ENCODE assay signal across 1 cellular context in genomic region chr14:34714320-34715107, GRCh38.
A peak's percentile ranks its signal among the peaks of the same experiment; 100 is the strongest.
TF ChIP-seq lines count a peak whose summit lies in the region.

Gene CFL2 (minus strand): TSS chr14:34714593. CDS start chr14:34714540, 53 bp downstream.

TF ChIP-seq in HepG2, 621 proteins besides CTCF, POLR2A, EP300 and RAD21 (continued from another document and continues in another):
- TF ChIP-seq PRDM15 (CRISPR knock-in tag; IDR thresholded peaks at IDR 0.05) (peak; percentile 48; the same call in 1 of the 2 replicates), CBX1 (IDR thresholded peaks at IDR 0.05; ENCODE audit: low read depth) (peak; percentile 94), ZMYM2 (CRISPR knock-in tag; IDR thresholded peaks at IDR 0.05) (no peak), SIX4 (CRISPR knock-in tag; IDR thresholded peaks at IDR 0.05) (no peak), ARNT2 (CRISPR knock-in tag; IDR thresholded peaks at IDR 0.05; ENCODE audit: low read depth) (peak; percentile 96), DDIT3 (CRISPR knock-in tag; IDR thresholded peaks at IDR 0.05) (no peak), SATB2 (CRISPR knock-in tag; IDR thresholded peaks at IDR 0.05) (peak; percentile 56; the same call in 1 of the 2 replicates), ZNF75D (CRISPR knock-in tag; IDR thresholded peaks at IDR 0.05; ENCODE audit: borderline replicate concordance) (no peak), HCFC1 (IDR thresholded peaks at IDR 0.05; ENCODE audit: low read depth, low read length) (peak; percentile 21; the same call in 1 of the 2 replicates), ZNF343 (CRISPR knock-in tag; IDR thresholded peaks at IDR 0.05) (peak; percentile 97), ZNF292 (CRISPR knock-in tag; IDR thresholded peaks at IDR 0.05; ENCODE audit: borderline replicate concordance, low read depth) (peak; percentile 96), NFE2L1 (CRISPR knock-in tag; IDR thresholded peaks at IDR 0.05; ENCODE audit: borderline replicate concordance) (no peak; the same call in 1 of the 2 replicates), ZNF562 (CRISPR knock-in tag; IDR thresholded peaks at IDR 0.05; ENCODE audit: borderline replicate concordance) (no peak), SNAPC5 (CRISPR knock-in tag; IDR thresholded peaks at IDR 0.05; ENCODE audit: borderline replicate concordance) (no peak), ZNF333 (CRISPR knock-in tag; IDR thresholded peaks at IDR 0.05; ENCODE audit: borderline replicate concordance) (peak; percentile 96; the same call in 1 of the 2 replicates), ZNF124 (CRISPR knock-in tag; IDR thresholded peaks at IDR 0.05) (peak; percentile 78; the same call in 1 of the 2 replicates), ZNF670 (CRISPR knock-in tag; IDR thresholded peaks at IDR 0.05; ENCODE audit: borderline replicate concordance) (peak; percentile 81; the same call in 1 of the 2 replicates), ZNF276 (CRISPR knock-in tag; IDR thresholded peaks at IDR 0.05; ENCODE audit: low read depth) (peak; percentile 89; the same call in 1 of the 2 replicates), JUND (CRISPR knock-in tag; IDR thresholded peaks at IDR 0.05) (peak; percentile 58), NFKBIZ (CRISPR knock-in tag; IDR thresholded peaks at IDR 0.05) (0 out of 2 replicates have a peak, but pooled peaks have one; percentile 43), ZNF256 (CRISPR knock-in tag; conservative IDR thresholded peaks at IDR 0.05) (0 out of 2 replicates have a peak, but pooled peaks have one; percentile 7), FOXA3 (CRISPR knock-in tag; IDR thresholded peaks at IDR 0.05) (peak; percentile 58; the same call in 1 of the 2 replicates), EED (CRISPR knock-in tag; IDR thresholded peaks at IDR 0.05) (peak; percentile 98; the same call in 1 of the 2 replicates), HIC2 (CRISPR knock-in tag; IDR thresholded peaks at IDR 0.05; ENCODE audit: low read depth) (peak; percentile 94), ZNF468 (CRISPR knock-in tag; IDR thresholded peaks at IDR 0.05) (peak; percentile 93), ZNF253 (CRISPR knock-in tag; IDR thresholded peaks at IDR 0.05; ENCODE audit: borderline replicate concordance) (peak; percentile 79), ZC3H13 (CRISPR knock-in tag; IDR thresholded peaks at IDR 0.05) (peak; percentile 74; the same call in 1 of the 2 replicates), MXD1 (CRISPR knock-in tag; IDR thresholded peaks at IDR 0.05) (peak; percentile 96), KLF16 (CRISPR knock-in tag; IDR thresholded peaks at IDR 0.05) (peak in 1 of 2 experiments; percentile 61; a peak in 2 of 4 replicates), FIP1L1 (IDR thresholded peaks at IDR 0.05; ENCODE audit: borderline replicate concordance, insufficient read depth, low read depth, low read length) (no peak), BCL6 (CRISPR knock-in tag; IDR thresholded peaks at IDR 0.05) (peak; percentile 93), JUNB (CRISPR knock-in tag; IDR thresholded peaks at IDR 0.05; ENCODE audit: borderline replicate concordance) (no peak), CCDC6 (CRISPR knock-in tag; IDR thresholded peaks at IDR 0.05) (peak; percentile 98), BATF2 (CRISPR knock-in tag; IDR thresholded peaks at IDR 0.05) (peak; percentile 83; the same call in 1 of the 2 replicates), SRSF4 (IDR thresholded peaks at IDR 0.05; ENCODE audit: low read depth, low read length, poor library complexity, severe bottlenecking) (peak; percentile 57), CBFB (CRISPR knock-in tag; IDR thresholded peaks at IDR 0.05) (peak; percentile 79), KMT2B (CRISPR knock-in tag; IDR thresholded peaks at IDR 0.05) (peak; percentile 95), CHD2 (IDR thresholded peaks at IDR 0.05; ENCODE audit: low read depth, low read length) (no peak; the same call in 1 of the 2 replicates), MYC (CRISPR knock-in tag; IDR thresholded peaks at IDR 0.05; ENCODE audit: borderline replicate concordance) (peak; percentile 81), CREB3 (CRISPR knock-in tag; IDR thresholded peaks at IDR 0.05) (peak; percentile 74), DPF2 (CRISPR knock-in tag; IDR thresholded peaks at IDR 0.05; ENCODE audit: borderline replicate concordance, low read depth) (no peak), ZNF546 (CRISPR knock-in tag; conservative IDR thresholded peaks at IDR 0.05) (no peak; the same call in 1 of the 2 replicates), SETDB1 (CRISPR knock-in tag; IDR thresholded peaks at IDR 0.05; ENCODE audit: borderline replicate concordance) (no peak), ETS1 (CRISPR knock-in tag; IDR thresholded peaks at IDR 0.05) (no peak), ZNF629 (CRISPR knock-in tag; conservative IDR thresholded peaks at IDR 0.05) (peak; percentile 15; the same call in 1 of the 2 replicates), IKZF1 (IDR thresholded peaks at IDR 0.05) (no peak), TRAFD1 (CRISPR knock-in tag; IDR thresholded peaks at IDR 0.05; ENCODE audit: borderline replicate concordance) (no peak), ZNF816 (CRISPR knock-in tag; IDR thresholded peaks at IDR 0.05; ENCODE audit: borderline replicate concordance) (peak; percentile 98), ZBTB7A (CRISPR knock-in tag; IDR thresholded peaks at IDR 0.05) (peak; percentile 84), TCF7 (IDR thresholded peaks at IDR 0.05; ENCODE audit: low read depth) (no peak), GTF3A (CRISPR knock-in tag; conservative IDR thresholded peaks at IDR 0.05) (peak; percentile 79; the same call in 1 of the 2 replicates), ZNF878 (CRISPR knock-in tag; IDR thresholded peaks at IDR 0.05) (no peak), ZBTB3 (CRISPR knock-in tag; IDR thresholded peaks at IDR 0.05; ENCODE audit: borderline replicate concordance, low read depth) (no peak; the same call in 1 of the 2 replicates), ZNF101 (CRISPR knock-in tag; IDR thresholded peaks at IDR 0.05; ENCODE audit: borderline replicate concordance, low read depth) (0 out of 2 replicates have a peak, but pooled peaks have one; percentile 44), MATR3 (CRISPR knock-in tag; IDR thresholded peaks at IDR 0.05) (no peak), HBP1 (CRISPR knock-in tag; IDR thresholded peaks at IDR 0.05; ENCODE audit: low read depth) (peak; percentile 95)
